1 cellular context compared by ENCODE assay signal in genomic region chr22:45777046-45777851, GRCh38.
TF ChIP-seq lines count a peak whose summit lies in the region.

No MANE protein-coding gene starts in this region.

TF ChIP-seq in GM12878, 131 proteins besides CTCF, POLR2A, EP300 and RAD21 (continued from another document):
- no peak for TF ChIP-seq PBX3 (IDR thresholded peaks at IDR 0.05; ENCODE audit: insufficient replicate concordance, low read depth, low read length)
- TF ChIP-seq LARP7 (IDR thresholded peaks at IDR 0.05) = no peak
- no peak for TF ChIP-seq ZNF592 (IDR thresholded peaks at IDR 0.05)
- no peak for TF ChIP-seq HCFC1 (IDR thresholded peaks at IDR 0.05; ENCODE audit: low read length)
- TF ChIP-seq PKNOX1 (IDR thresholded peaks at IDR 0.05) = no peak
